Comparison of ENCODE assay signal across 1 cellular context in the genomic region with DNA sequence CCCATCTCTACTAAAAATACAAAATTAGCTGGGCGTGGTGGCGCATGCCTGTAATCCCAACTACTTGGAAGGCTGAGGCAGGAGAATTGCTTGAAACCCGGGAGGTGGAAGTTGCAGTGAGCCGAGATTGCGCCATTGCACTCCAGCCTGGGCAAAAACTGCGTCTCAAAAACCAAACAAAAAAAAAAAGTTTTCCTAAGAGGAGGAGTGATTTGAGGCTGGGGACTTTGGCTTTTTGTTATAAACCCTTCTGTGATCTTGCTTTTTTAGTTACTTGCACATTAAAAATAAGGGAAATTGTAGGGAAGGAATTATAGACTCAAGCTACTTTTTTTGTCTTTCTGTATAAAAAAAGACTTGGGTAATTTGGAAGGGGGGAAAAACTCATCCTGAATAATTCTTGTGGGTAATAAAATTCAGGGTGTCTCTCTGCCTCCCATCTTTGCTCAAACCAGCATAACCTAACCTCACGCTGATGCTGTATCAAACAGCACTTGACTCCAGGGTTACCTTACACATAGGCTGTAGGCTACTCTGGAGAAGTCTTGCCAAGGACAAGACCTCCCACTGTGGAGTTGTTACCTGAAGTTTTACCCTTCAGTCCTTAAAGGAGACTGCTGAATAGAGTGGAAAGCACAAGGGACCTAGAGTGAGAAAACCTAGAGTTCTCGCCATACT.
TF ChIP-seq lines count a peak whose summit lies in the region.

No MANE protein-coding gene starts in this region.

TF ChIP-seq in IMR-90, 13 proteins besides CTCF, POLR2A, EP300 and RAD21:
- no peak for TF ChIP-seq CHD1 (IDR thresholded peaks at IDR 0.05; ENCODE audit: low read depth, low read length)
- no peak for TF ChIP-seq MAFK (IDR thresholded peaks at IDR 0.05; ENCODE audit: low read depth, low read length)
- no peak for TF ChIP-seq MAZ (IDR thresholded peaks at IDR 0.05; ENCODE audit: borderline replicate concordance, low read depth, low read length)
- no peak for TF ChIP-seq MXI1 (IDR thresholded peaks at IDR 0.05; ENCODE audit: borderline replicate concordance, low read depth, low read length)
- TF ChIP-seq, protein P1, sequence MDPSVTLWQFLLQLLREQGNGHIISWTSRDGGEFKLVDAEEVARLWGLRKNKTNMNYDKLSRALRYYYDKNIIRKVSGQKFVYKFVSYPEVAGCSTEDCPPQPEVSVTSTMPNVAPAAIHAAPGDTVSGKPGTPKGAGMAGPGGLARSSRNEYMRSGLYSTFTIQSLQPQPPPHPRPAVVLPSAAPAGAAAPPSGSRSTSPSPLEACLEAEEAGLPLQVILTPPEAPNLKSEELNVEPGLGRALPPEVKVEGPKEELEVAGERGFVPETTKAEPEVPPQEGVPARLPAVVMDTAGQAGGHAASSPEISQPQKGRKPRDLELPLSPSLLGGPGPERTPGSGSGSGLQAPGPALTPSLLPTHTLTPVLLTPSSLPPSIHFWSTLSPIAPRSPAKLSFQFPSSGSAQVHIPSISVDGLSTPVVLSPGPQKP (IDR thresholded peaks at IDR 0.05; ENCODE audit: borderline replicate concordance, low read depth, low read length) = no peak
- TF ChIP-seq NFE2L2 (IDR thresholded peaks at IDR 0.05; ENCODE audit: low read depth, low read length) = no peak
- TF ChIP-seq BHLHE40 (IDR thresholded peaks at IDR 0.05; ENCODE audit: low read depth, low read length) = no peak
- TF ChIP-seq, protein P2, sequence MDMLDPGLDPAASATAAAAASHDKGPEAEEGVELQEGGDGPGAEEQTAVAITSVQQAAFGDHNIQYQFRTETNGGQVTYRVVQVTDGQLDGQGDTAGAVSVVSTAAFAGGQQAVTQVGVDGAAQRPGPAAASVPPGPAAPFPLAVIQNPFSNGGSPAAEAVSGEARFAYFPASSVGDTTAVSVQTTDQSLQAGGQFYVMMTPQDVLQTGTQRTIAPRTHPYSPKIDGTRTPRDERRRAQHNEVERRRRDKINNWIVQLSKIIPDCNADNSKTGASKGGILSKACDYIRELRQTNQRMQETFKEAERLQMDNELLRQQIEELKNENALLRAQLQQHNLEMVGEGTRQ (IDR thresholded peaks at IDR 0.05; ENCODE audit: low read depth, low read length) = no peak
